ENCODE assay signal across 19 cellular contexts in the genomic region with DNA sequence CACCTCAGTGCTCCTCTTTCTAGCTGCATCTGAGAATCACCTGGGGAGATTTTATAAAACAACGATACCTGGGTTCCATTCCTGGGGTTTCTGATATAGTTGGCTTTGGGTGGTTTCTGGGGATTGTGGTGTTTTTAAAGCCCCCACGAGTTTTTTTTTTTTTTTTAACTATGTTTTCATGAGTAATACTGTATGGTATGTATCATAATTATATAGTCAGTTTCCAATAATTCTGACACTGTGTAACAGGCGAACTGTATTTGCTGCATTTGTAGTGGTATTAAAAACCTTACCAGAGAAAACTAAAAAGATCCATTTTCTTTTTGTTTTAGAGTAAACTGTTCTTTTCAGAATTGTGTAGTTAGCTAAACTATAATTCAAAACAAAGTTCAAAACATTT.
"Had no signal": no experiment of that assay in that cellular context is flagged by ENCODE, and none has a peak within 500 bp of the region (broad histone marks: within the 10 kb centered on the region; RNA-seq: fewer than 3 reads in every experiment).

No MANE protein-coding gene starts in this region.

- H3K27me3 Mint-ChIP-seq: progenitor cell of endocrine pancreas had no signal

- H3K9me3 ChIP-seq: colonic mucosa, ovary, stomach, thoracic aorta, transverse colon had no signal

- H3K4me3 ChIP-seq: colonic mucosa, hepatocyte, ovary, stomach, thoracic aorta, transverse colon had no signal

- H3K36me3 Mint-ChIP-seq: natural killer cell had no signal

- H3K27ac Mint-ChIP-seq: natural killer cell had no signal

- H3K27me3 ChIP-seq: colonic mucosa, hepatocyte, ovary, stomach, transverse colon had no signal

- H2AFZ ChIP-seq: hepatocyte had no signal

- H3K4me3 Mint-ChIP-seq: natural killer cell, neural crest cell had no signal

- ATAC-seq: left colon, natural killer cell, right cardiac atrium had no signal

- H3K36me3 ChIP-seq: colonic mucosa, ovary, stomach, thoracic aorta, transverse colon had no signal

- H3K4me2 ChIP-seq: hepatocyte had no signal

- H3K9me3 Mint-ChIP-seq: neural crest cell had no signal

- DNase-seq: colonic mucosa; dermis blood vessel endothelial cell; erythroblast; foreskin melanocyte; head of caudate nucleus; left colon; natural killer cell; ovary; right cardiac atrium; small intestine; stimulated activated CD4-positive, alpha-beta T cell treated with anti-CD3 and anti-CD28 coated beads, Interleukin-12 subunit alpha, Interleukin-12 subunit beta, amount 100 ng/mL, for 4 hours; stimulated activated naive CD4-positive, alpha-beta T cell; stomach; substantia nigra; transverse colon had no signal

- H3K4me1 ChIP-seq: colonic mucosa, stomach had no signal

- H3K27ac ChIP-seq: colonic mucosa, hepatocyte, ovary, stomach, thoracic aorta, transverse colon had no signal

- H3K4me1 Mint-ChIP-seq: natural killer cell, neural crest cell had no signal
